Comparison of ENCODE assay signal across 1 cellular context in genomic region chr3:16264708-16265454, GRCh38.
TF ChIP-seq lines count a peak whose summit lies in the region.

TSS of gene DPH3 (minus strand) at chr3:16264943. CDS start at chr3:16264876, 67 bp downstream.
TSS of gene OXNAD1 (plus strand) at chr3:16265212. CDS start at chr3:16270953, 5,741 bp downstream.

TF ChIP-seq in HepG2, 621 proteins besides CTCF, POLR2A, EP300 and RAD21 (continued from another document and continues in another):
- TF ChIP-seq, protein P1, sequence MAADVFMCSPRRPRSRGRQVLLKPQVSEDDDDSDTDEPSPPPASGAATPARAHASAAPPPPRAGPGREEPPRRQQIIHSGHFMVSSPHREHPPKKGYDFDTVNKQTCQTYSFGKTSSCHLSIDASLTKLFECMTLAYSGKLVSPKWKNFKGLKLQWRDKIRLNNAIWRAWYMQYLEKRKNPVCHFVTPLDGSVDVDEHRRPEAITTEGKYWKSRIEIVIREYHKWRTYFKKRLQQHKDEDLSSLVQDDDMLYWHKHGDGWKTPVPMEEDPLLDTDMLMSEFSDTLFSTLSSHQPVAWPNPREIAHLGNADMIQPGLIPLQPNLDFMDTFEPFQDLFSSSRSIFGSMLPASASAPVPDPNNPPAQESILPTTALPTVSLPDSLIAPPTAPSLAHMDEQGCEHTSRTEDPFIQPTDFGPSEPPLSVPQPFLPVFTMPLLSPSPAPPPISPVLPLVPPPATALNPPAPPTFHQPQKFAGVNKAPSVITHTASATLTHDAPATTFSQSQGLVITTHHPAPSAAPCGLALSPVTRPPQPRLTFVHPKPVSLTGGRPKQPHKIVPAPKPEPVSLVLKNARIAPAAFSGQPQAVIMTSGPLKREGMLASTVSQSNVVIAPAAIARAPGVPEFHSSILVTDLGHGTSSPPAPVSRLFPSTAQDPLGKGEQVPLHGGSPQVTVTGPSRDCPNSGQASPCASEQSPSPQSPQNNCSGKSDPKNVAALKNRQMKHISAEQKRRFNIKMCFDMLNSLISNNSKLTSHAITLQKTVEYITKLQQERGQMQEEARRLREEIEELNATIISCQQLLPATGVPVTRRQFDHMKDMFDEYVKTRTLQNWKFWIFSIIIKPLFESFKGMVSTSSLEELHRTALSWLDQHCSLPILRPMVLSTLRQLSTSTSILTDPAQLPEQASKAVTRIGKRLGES (CRISPR knock-in tag; IDR thresholded peaks at IDR 0.05; ENCODE audit: borderline replicate concordance) = no peak
- TF ChIP-seq SUZ12 (IDR thresholded peaks at IDR 0.05; ENCODE audit: low read depth, low read length) (no peak), NFATC3 (CRISPR knock-in tag; IDR thresholded peaks at IDR 0.05) (no peak), NBN (conservative IDR thresholded peaks at IDR 0.05) (no peak), ZNF616 (CRISPR knock-in tag; IDR thresholded peaks at IDR 0.05; ENCODE audit: low read depth) (no peak), ZFP1 (CRISPR knock-in tag; IDR thresholded peaks at IDR 0.05) (peak; percentile 33; the same call in 1 of the 2 replicates), RXRA (CRISPR knock-in tag; IDR thresholded peaks at IDR 0.05) (peak; percentile 47), PCBP1 (IDR thresholded peaks at IDR 0.05; ENCODE audit: borderline replicate concordance, low read depth, low read length) (0 out of 2 replicates have a peak, but pooled peaks have one; percentile 83), DDIT3 (CRISPR knock-in tag; IDR thresholded peaks at IDR 0.05) (no peak), PAX8 (CRISPR knock-in tag; IDR thresholded peaks at IDR 0.05; ENCODE audit: borderline replicate concordance) (no peak), CCAR2 (optimal IDR thresholded peaks at IDR 0.05; ENCODE audit: low read depth, low read length) (no peak), SIN3B (IDR thresholded peaks at IDR 0.05; ENCODE audit: low read length) (peak; percentile 87), MYC (CRISPR knock-in tag; IDR thresholded peaks at IDR 0.05; ENCODE audit: borderline replicate concordance) (peak; percentile 72; the same call in 1 of the 2 replicates), MXD3 (CRISPR knock-in tag; IDR thresholded peaks at IDR 0.05) (no peak), MTA1 (CRISPR knock-in tag; IDR thresholded peaks at IDR 0.05; ENCODE audit: borderline replicate concordance) (no peak), SAP130 (CRISPR knock-in tag; IDR thresholded peaks at IDR 0.05; ENCODE audit: low read depth) (peak; percentile 99), U2AF2 (IDR thresholded peaks at IDR 0.05; ENCODE audit: low read depth, low read length) (no peak), PAF1 (CRISPR knock-in tag; IDR thresholded peaks at IDR 0.05) (no peak), ZNF329 (CRISPR knock-in tag; IDR thresholded peaks at IDR 0.05; ENCODE audit: low read depth) (0 out of 2 replicates have a peak, but pooled peaks have one; percentile 52), ZNF562 (CRISPR knock-in tag; IDR thresholded peaks at IDR 0.05; ENCODE audit: borderline replicate concordance) (no peak), SMC3 (IDR thresholded peaks at IDR 0.05; ENCODE audit: low read length) (no peak), TEAD2 (CRISPR knock-in tag; IDR thresholded peaks at IDR 0.05) (no peak), GFI1 (CRISPR knock-in tag; IDR thresholded peaks at IDR 0.05; ENCODE audit: borderline replicate concordance) (peak; percentile 40; the same call in 1 of the 2 replicates), ZNF281 (CRISPR knock-in tag; IDR thresholded peaks at IDR 0.05; ENCODE audit: borderline replicate concordance) (no peak), ZBTB1 (CRISPR knock-in tag; IDR thresholded peaks at IDR 0.05; ENCODE audit: borderline replicate concordance) (no peak)
- TF ChIP-seq, protein P2, sequence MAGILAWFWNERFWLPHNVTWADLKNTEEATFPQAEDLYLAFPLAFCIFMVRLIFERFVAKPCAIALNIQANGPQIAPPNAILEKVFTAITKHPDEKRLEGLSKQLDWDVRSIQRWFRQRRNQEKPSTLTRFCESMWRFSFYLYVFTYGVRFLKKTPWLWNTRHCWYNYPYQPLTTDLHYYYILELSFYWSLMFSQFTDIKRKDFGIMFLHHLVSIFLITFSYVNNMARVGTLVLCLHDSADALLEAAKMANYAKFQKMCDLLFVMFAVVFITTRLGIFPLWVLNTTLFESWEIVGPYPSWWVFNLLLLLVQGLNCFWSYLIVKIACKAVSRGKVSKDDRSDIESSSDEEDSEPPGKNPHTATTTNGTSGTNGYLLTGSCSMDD (CRISPR knock-in tag; IDR thresholded peaks at IDR 0.05) = no peak
- TF ChIP-seq, protein P3, sequence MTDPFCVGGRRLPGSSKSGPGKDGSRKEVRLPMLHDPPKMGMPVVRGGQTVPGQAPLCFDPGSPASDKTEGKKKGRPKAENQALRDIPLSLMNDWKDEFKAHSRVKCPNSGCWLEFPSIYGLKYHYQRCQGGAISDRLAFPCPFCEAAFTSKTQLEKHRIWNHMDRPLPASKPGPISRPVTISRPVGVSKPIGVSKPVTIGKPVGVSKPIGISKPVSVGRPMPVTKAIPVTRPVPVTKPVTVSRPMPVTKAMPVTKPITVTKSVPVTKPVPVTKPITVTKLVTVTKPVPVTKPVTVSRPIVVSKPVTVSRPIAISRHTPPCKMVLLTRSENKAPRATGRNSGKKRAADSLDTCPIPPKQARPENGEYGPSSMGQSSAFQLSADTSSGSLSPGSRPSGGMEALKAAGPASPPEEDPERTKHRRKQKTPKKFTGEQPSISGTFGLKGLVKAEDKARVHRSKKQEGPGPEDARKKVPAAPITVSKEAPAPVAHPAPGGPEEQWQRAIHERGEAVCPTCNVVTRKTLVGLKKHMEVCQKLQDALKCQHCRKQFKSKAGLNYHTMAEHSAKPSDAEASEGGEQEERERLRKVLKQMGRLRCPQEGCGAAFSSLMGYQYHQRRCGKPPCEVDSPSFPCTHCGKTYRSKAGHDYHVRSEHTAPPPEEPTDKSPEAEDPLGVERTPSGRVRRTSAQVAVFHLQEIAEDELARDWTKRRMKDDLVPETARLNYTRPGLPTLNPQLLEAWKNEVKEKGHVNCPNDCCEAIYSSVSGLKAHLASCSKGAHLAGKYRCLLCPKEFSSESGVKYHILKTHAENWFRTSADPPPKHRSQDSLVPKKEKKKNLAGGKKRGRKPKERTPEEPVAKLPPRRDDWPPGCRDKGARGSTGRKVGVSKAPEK (CRISPR knock-in tag; IDR thresholded peaks at IDR 0.05; ENCODE audit: borderline replicate concordance) = no peak
- TF ChIP-seq, protein P4, sequence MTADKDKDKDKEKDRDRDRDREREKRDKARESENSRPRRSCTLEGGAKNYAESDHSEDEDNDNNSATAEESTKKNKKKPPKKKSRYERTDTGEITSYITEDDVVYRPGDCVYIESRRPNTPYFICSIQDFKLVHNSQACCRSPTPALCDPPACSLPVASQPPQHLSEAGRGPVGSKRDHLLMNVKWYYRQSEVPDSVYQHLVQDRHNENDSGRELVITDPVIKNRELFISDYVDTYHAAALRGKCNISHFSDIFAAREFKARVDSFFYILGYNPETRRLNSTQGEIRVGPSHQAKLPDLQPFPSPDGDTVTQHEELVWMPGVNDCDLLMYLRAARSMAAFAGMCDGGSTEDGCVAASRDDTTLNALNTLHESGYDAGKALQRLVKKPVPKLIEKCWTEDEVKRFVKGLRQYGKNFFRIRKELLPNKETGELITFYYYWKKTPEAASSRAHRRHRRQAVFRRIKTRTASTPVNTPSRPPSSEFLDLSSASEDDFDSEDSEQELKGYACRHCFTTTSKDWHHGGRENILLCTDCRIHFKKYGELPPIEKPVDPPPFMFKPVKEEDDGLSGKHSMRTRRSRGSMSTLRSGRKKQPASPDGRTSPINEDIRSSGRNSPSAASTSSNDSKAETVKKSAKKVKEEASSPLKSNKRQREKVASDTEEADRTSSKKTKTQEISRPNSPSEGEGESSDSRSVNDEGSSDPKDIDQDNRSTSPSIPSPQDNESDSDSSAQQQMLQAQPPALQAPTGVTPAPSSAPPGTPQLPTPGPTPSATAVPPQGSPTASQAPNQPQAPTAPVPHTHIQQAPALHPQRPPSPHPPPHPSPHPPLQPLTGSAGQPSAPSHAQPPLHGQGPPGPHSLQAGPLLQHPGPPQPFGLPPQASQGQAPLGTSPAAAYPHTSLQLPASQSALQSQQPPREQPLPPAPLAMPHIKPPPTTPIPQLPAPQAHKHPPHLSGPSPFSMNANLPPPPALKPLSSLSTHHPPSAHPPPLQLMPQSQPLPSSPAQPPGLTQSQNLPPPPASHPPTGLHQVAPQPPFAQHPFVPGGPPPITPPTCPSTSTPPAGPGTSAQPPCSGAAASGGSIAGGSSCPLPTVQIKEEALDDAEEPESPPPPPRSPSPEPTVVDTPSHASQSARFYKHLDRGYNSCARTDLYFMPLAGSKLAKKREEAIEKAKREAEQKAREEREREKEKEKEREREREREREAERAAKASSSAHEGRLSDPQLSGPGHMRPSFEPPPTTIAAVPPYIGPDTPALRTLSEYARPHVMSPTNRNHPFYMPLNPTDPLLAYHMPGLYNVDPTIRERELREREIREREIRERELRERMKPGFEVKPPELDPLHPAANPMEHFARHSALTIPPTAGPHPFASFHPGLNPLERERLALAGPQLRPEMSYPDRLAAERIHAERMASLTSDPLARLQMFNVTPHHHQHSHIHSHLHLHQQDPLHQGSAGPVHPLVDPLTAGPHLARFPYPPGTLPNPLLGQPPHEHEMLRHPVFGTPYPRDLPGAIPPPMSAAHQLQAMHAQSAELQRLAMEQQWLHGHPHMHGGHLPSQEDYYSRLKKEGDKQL (CRISPR knock-in tag; IDR thresholded peaks at IDR 0.05; ENCODE audit: low read depth) = no peak
- TF ChIP-seq, protein P5, sequence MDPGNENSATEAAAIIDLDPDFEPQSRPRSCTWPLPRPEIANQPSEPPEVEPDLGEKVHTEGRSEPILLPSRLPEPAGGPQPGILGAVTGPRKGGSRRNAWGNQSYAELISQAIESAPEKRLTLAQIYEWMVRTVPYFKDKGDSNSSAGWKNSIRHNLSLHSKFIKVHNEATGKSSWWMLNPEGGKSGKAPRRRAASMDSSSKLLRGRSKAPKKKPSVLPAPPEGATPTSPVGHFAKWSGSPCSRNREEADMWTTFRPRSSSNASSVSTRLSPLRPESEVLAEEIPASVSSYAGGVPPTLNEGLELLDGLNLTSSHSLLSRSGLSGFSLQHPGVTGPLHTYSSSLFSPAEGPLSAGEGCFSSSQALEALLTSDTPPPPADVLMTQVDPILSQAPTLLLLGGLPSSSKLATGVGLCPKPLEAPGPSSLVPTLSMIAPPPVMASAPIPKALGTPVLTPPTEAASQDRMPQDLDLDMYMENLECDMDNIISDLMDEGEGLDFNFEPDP (CRISPR knock-in tag; conservative IDR thresholded peaks at IDR 0.05) = no peak
- TF ChIP-seq, protein P6, sequence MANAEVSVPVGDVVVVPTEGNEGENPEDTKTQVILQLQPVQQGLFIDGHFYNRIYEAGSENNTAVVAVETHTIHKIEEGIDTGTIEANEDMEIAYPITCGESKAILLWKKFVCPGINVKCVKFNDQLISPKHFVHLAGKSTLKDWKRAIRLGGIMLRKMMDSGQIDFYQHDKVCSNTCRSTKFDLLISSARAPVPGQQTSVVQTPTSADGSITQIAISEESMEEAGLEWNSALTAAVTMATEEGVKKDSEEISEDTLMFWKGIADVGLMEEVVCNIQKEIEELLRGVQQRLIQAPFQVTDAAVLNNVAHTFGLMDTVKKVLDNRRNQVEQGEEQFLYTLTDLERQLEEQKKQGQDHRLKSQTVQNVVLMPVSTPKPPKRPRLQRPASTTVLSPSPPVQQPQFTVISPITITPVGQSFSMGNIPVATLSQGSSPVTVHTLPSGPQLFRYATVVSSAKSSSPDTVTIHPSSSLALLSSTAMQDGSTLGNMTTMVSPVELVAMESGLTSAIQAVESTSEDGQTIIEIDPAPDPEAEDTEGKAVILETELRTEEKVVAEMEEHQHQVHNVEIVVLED (CRISPR knock-in tag; IDR thresholded peaks at IDR 0.05; ENCODE audit: borderline replicate concordance) = peak; percentile 91
- TF ChIP-seq, protein P7, sequence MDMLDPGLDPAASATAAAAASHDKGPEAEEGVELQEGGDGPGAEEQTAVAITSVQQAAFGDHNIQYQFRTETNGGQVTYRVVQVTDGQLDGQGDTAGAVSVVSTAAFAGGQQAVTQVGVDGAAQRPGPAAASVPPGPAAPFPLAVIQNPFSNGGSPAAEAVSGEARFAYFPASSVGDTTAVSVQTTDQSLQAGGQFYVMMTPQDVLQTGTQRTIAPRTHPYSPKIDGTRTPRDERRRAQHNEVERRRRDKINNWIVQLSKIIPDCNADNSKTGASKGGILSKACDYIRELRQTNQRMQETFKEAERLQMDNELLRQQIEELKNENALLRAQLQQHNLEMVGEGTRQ (IDR thresholded peaks at IDR 0.05; ENCODE audit: low read depth, low read length) = no peak
- TF ChIP-seq, protein P7 (CRISPR knock-in tag; IDR thresholded peaks at IDR 0.05; ENCODE audit: borderline replicate concordance) = no peak
- TF ChIP-seq, protein P8, sequence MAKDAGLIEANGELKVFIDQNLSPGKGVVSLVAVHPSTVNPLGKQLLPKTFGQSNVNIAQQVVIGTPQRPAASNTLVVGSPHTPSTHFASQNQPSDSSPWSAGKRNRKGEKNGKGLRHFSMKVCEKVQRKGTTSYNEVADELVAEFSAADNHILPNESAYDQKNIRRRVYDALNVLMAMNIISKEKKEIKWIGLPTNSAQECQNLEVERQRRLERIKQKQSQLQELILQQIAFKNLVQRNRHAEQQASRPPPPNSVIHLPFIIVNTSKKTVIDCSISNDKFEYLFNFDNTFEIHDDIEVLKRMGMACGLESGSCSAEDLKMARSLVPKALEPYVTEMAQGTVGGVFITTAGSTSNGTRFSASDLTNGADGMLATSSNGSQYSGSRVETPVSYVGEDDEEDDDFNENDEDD (CRISPR knock-in tag; IDR thresholded peaks at IDR 0.05; ENCODE audit: borderline replicate concordance) = peak; percentile 36; the same call in 1 of the 2 replicates
